8 cellular contexts compared by ENCODE assay signal in genomic region chr15:66287461-66288055, GRCh38. TPM values are rescaled to one million over a fixed set of nuclear protein-coding genes. Genes with fewer than 3 reads are reported as not detected.
DNase-seq lines count a peak whose midpoint lies in the region; ATAC-seq, FAIRE-seq and TF ChIP-seq lines count a peak whose summit lies in the region.

No MANE protein-coding gene starts in this region.

- TF ChIP-seq EP300 in Ishikawa (IDR thresholded peaks at IDR 0.05; ENCODE audit: borderline replicate concordance) (no peak), transverse colon (IDR thresholded peaks at IDR 0.05; ENCODE audit: low read depth) (no peak)

- peaks cover 4% of the 10 kb centered on the region for H3K79me2 ChIP-seq in hepatocyte

- in situ Hi-C loops in transverse colon (cut with MboI; ENCODE audit: low pct_ligation_motif_present in 1 of 4, low pct_unique_long_range_greater_than_20kb in 1 of 4, low sequenced_read_pairs in 3 of 4), result no loop called here

- H3K9me3 ChIP-seq in hepatocyte (ENCODE audit: low read depth) (no peaks in the 10 kb centered on the region), transverse colon (no peaks in the 10 kb centered on the region)

- intact Hi-C loops in Calu3 (cut with micrococcal nuclease; ENCODE audit: unreplicated experiment), result loop anchor here (5.0 to 10.0 kb wide), 2 partner anchors 305 to 383 kb away; no protein-coding TSS in a partner anchor
- intact Hi-C loops in transverse colon (cut with DNase I; ENCODE audit: low total_unique reads), result no loop called here

- no peak overlapping the region for H2AFZ ChIP-seq in hepatocyte

- no peak overlapping the region for H3K27ac ChIP-seq in hepatocyte
- H3K27ac ChIP-seq in transverse colon, result no peak overlapping the region

- H3K27ac Mint-ChIP-seq in Calu3 (ENCODE audit: unreplicated experiment), result no peak overlapping the region
- H3K27ac Mint-ChIP-seq in activated CD8-positive, alpha-beta memory T cell treated with anti-CD3 and anti-CD28 coated beads, Interleukin-2, amount 10 ng/mL, durations not matched to agents 7 days and 5 days, result no peak overlapping the region

- H3K4me3 ChIP-seq in hepatocyte (no peak overlapping the region), transverse colon (no peak overlapping the region)

- H3K4me1 ChIP-seq in hepatocyte (ENCODE audit: insufficient read depth) (peaks cover 13% of the 10 kb centered on the region), transverse colon (peaks cover 0 to 9% (median 4%) of the 10 kb centered on the region in 4 donors)

- no peaks in the 10 kb centered on the region for H3K27me3 ChIP-seq in hepatocyte
- no peaks in the 10 kb centered on the region for H3K27me3 ChIP-seq in transverse colon

- TF ChIP-seq RAD21 in Ishikawa (IDR thresholded peaks at IDR 0.05; ENCODE audit: low read depth), result peak; percentile 67

- CTCF ChIA-PET in Calu3 (lab: Charles Lee), result no interaction called here
- CTCF ChIA-PET in activated CD8-positive, alpha-beta memory T cell treated with anti-CD3 and anti-CD28 coated beads, Interleukin-2, amount 10 ng/mL, durations not matched to agents 7 days and 5 days (lab: Charles Lee), result interaction anchor here (0.6 to 2.8 kb wide), 19 partner anchors 10 to 1979 kb away, joined by 3 to 16 read pairs (median 3); partner anchors contain the start of genes MEGF11 and SNAPC5

- TF ChIP-seq POLR2A in transverse colon (IDR thresholded peaks at IDR 0.05), result no peak

- no TSS peak for BruUV-seq in Calu3 (replicated peaks; lab: Mats Ljungman, UMichigan)

- no peak for DNase-seq in Calu3
- no peak for DNase-seq in hepatocyte (ENCODE audit: low spot score)
- DNase-seq in transverse colon, result no peak
- no peak for DNase-seq in activated CD8-positive, alpha-beta memory T cell treated with anti-CD3 and anti-CD28 coated beads, Interleukin-2, amount 10 ng/mL, durations not matched to agents 7 days and 5 days
- DNase-seq in NK-92 (lab: John Stamatoyannopoulos, UW; ENCODE audit: unreplicated experiment), result no peak

- ATAC-seq in activated CD8-positive, alpha-beta memory T cell treated with anti-CD3 and anti-CD28 coated beads, Interleukin-2, amount 10 ng/mL, durations not matched to agents 7 days and 5 days, result no peak
- no peak for ATAC-seq in HG02623 (IDR thresholded peaks at IDR 0.05; ENCODE audit: unreplicated experiment)

- TF ChIP-seq CTCF in Calu3 (IDR thresholded peaks at IDR 0.05; ENCODE audit: unreplicated experiment) (peak; percentile 58), hepatocyte (IDR thresholded peaks at IDR 0.05; ENCODE audit: poor library complexity) (peak; percentile 56), transverse colon (IDR thresholded peaks at IDR 0.05) (peak; percentile 54 to 67 (median 64))

- no peaks in the 10 kb centered on the region for H3K27me3 Mint-ChIP-seq in Calu3 (ENCODE audit: unreplicated experiment)
- H3K27me3 Mint-ChIP-seq in activated CD8-positive, alpha-beta memory T cell treated with anti-CD3 and anti-CD28 coated beads, Interleukin-2, amount 10 ng/mL, durations not matched to agents 7 days and 5 days, result no peaks in the 10 kb centered on the region

- no peaks in the 10 kb centered on the region for H3K9me3 Mint-ChIP-seq in Calu3 (ENCODE audit: low read depth, unreplicated experiment)
- no peaks in the 10 kb centered on the region for H3K9me3 Mint-ChIP-seq in activated CD8-positive, alpha-beta memory T cell treated with anti-CD3 and anti-CD28 coated beads, Interleukin-2, amount 10 ng/mL, durations not matched to agents 7 days and 5 days (ENCODE audit: low read depth)

- H3K36me3 ChIP-seq in hepatocyte (replicated peaks; ENCODE audit: insufficient read depth, low read depth) (no peaks in the 10 kb centered on the region), transverse colon (no peaks in the 10 kb centered on the region)

- H4K20me1 ChIP-seq in hepatocyte (ENCODE audit: insufficient read depth, poor library complexity, severe bottlenecking), result no peaks in the 10 kb centered on the region

- peaks cover 5% of the 10 kb centered on the region for H3K36me3 Mint-ChIP-seq in Calu3 (ENCODE audit: insufficient read depth, unreplicated experiment)
- no peaks in the 10 kb centered on the region for H3K36me3 Mint-ChIP-seq in activated CD8-positive, alpha-beta memory T cell treated with anti-CD3 and anti-CD28 coated beads, Interleukin-2, amount 10 ng/mL, durations not matched to agents 7 days and 5 days

- no peak overlapping the region for H3K4me2 ChIP-seq in hepatocyte

- no peaks in the 10 kb centered on the region for H3K9me2 ChIP-seq in hepatocyte (replicated peaks; ENCODE audit: insufficient read depth)

- FAIRE-seq in TTC549 (lab: Jason Lieb, UNC), result peak; percentile 97

- WGBS in hepatocyte (ENCODE audit: low lambda C conversion rate, missing lambda C conversion rate), result 20% methylated on average over 6 of the region's 6 CpGs
- WGBS in transverse colon (ENCODE audit: low coverage in 1 of 2), 2 donors, result 7 to 12% methylated on average over 6 of the region's 6 CpGs

- no peak overlapping the region for H3K4me3 Mint-ChIP-seq in Calu3 (ENCODE audit: low read depth, unreplicated experiment)
- no peak overlapping the region for H3K4me3 Mint-ChIP-seq in activated CD8-positive, alpha-beta memory T cell treated with anti-CD3 and anti-CD28 coated beads, Interleukin-2, amount 10 ng/mL, durations not matched to agents 7 days and 5 days

- peaks cover 16% of the 10 kb centered on the region for H3K4me1 Mint-ChIP-seq in Calu3 (ENCODE audit: low read depth, unreplicated experiment)
- H3K4me1 Mint-ChIP-seq in activated CD8-positive, alpha-beta memory T cell treated with anti-CD3 and anti-CD28 coated beads, Interleukin-2, amount 10 ng/mL, durations not matched to agents 7 days and 5 days, result peaks cover 21% of the 10 kb centered on the region

TF ChIP-seq in Ishikawa, 13 proteins besides CTCF, POLR2A, EP300 and RAD21:
- TF ChIP-seq ZBTB7A (IDR thresholded peaks at IDR 0.05; ENCODE audit: low read depth) (no peak), EGR1 (IDR thresholded peaks at IDR 0.05) (no peak), TAF1 (IDR thresholded peaks at IDR 0.05; ENCODE audit: low read depth) (no peak), TCF12 (IDR thresholded peaks at IDR 0.05; ENCODE audit: low read depth) (no peak), YY1 (IDR thresholded peaks at IDR 0.05; ENCODE audit: low read depth) (no peak), NFIC (IDR thresholded peaks at IDR 0.05) (no peak), USF1 (IDR thresholded peaks at IDR 0.05) (no peak), FOXM1 (IDR thresholded peaks at IDR 0.05; ENCODE audit: borderline replicate concordance, low read depth) (no peak), CEBPB (IDR thresholded peaks at IDR 0.05) (no peak), REST (IDR thresholded peaks at IDR 0.05; ENCODE audit: low read depth) (no peak), TEAD4 (IDR thresholded peaks at IDR 0.05) (no peak), CREB1 (IDR thresholded peaks at IDR 0.05; ENCODE audit: low read depth) (no peak), MAX (IDR thresholded peaks at IDR 0.05) (no peak)

RNA-seq across cellular contexts. Expression of gene DIS3L, which starts 5.8 kb away (rescaled TPM):
- total RNA-seq in Calu3 (2022), result 24.6 and 25.3 TPM in 2 replicates
- 29.5 and 34.4 TPM in 2 replicates for total RNA-seq in hepatocyte
- polyA plus RNA-seq in hepatocyte, result 18.6 and 20.3 TPM in 2 replicates
- 10 to 100 TPM; 17.6 to 24.8 (median 24.3) TPM for total RNA-seq in transverse colon
- 10 to 100 TPM; 20.7 to 22.9 TPM for total RNA-seq in activated CD8-positive, alpha-beta memory T cell treated with anti-CD3 and anti-CD28 coated beads, Interleukin-2, amount 10 ng/mL, durations not matched to agents 7 days and 5 days

RNA-seq across cellular contexts. Expression of gene MEGF11, which starts 34.0 kb away (rescaled TPM):
- total RNA-seq in Calu3 (2022), result 0.09 and 0.15 TPM in 2 replicates
- total RNA-seq in hepatocyte, result 0.07 and 0.12 TPM in 2 replicates
- polyA plus RNA-seq in hepatocyte, result 0.25 TPM in 1 of 2 replicates, not detected in the other
- total RNA-seq in transverse colon, result under 1 TPM in 1 of 4 donors, not detected in 3; 0.16 TPM
- total RNA-seq in activated CD8-positive, alpha-beta memory T cell treated with anti-CD3 and anti-CD28 coated beads, Interleukin-2, amount 10 ng/mL, durations not matched to agents 7 days and 5 days, result not detected
